8 cellular contexts compared by ENCODE assay signal in genomic region chr9:125241863-125242739, GRCh38. TPM values are rescaled to one million over a fixed set of nuclear protein-coding genes. Genes with fewer than 3 reads are reported as not detected.
DNase-seq lines count a peak whose midpoint lies in the region; ATAC-seq and TF ChIP-seq lines count a peak whose summit lies in the region.

No MANE protein-coding gene starts in this region.

- H3K4me3 ChIP-seq in epithelial cell of proximal tubule (ENCODE audit: low read depth, low read length): peak overlapping the region; percentile 96

- DNase-seq in activated T-cell treated with anti-CD3 and anti-CD28 coated beads, Interleukin-2, amount 50 U/mL, for 4 hours: peak; percentile 16
- no peak for DNase-seq in activated T-cell treated with anti-CD3 and anti-CD28 coated beads, Interleukin-2, amount 50 U/mL, for 1 hour
- DNase-seq in T-helper 22 cell (ENCODE audit: low read depth) (peak; percentile 11), epithelial cell of proximal tubule (ENCODE audit: low read depth) (no peak), GM20000 (ENCODE audit: low spot score) (no peak)
- no peak for DNase-seq in natural killer cell treated with Interleukin-12 subunit alpha and Interleukin-12 subunit beta and Interleukin-15 and Interleukin-18, amount 100 ng/mL, for 72 hours (ENCODE audit: low spot score)

- no peaks in the 10 kb centered on the region for H3K27me3 Mint-ChIP-seq in activated T-cell treated with anti-CD3 and anti-CD28 coated beads, Interleukin-2, amount 50 U/mL, for 4 hours (ENCODE audit: low read depth)
- no peaks in the 10 kb centered on the region for H3K27me3 Mint-ChIP-seq in natural killer cell treated with Interleukin-12 subunit alpha and Interleukin-12 subunit beta and Interleukin-15 and Interleukin-18, amount 100 ng/mL, for 72 hours

- H3K36me3 Mint-ChIP-seq in activated T-cell treated with anti-CD3 and anti-CD28 coated beads, Interleukin-2, amount 50 U/mL, for 4 hours (ENCODE audit: insufficient read depth): peaks cover 36% of the 10 kb centered on the region
- peaks cover 13% of the 10 kb centered on the region for H3K36me3 Mint-ChIP-seq in natural killer cell treated with Interleukin-12 subunit alpha and Interleukin-12 subunit beta and Interleukin-15 and Interleukin-18, amount 100 ng/mL, for 72 hours

- peak; percentile 2 to 3 for ATAC-seq in activated T-cell treated with anti-CD3 and anti-CD28 coated beads, Interleukin-2, amount 50 U/mL, for 4 hours
- ATAC-seq in HG03039 (IDR thresholded peaks at IDR 0.05; ENCODE audit: unreplicated experiment) (peak; percentile 4), GM18873 (IDR thresholded peaks at IDR 0.05; ENCODE audit: low FRiP score, unreplicated experiment) (no peak)
- peak; percentile 0 to 6 for ATAC-seq in natural killer cell treated with Interleukin-12 subunit alpha and Interleukin-12 subunit beta and Interleukin-15 and Interleukin-18, amount 100 ng/mL, for 72 hours

- H3K9me3 Mint-ChIP-seq in activated T-cell treated with anti-CD3 and anti-CD28 coated beads, Interleukin-2, amount 50 U/mL, for 4 hours: no peaks in the 10 kb centered on the region
- no peaks in the 10 kb centered on the region for H3K9me3 Mint-ChIP-seq in natural killer cell treated with Interleukin-12 subunit alpha and Interleukin-12 subunit beta and Interleukin-15 and Interleukin-18, amount 100 ng/mL, for 72 hours

- peak overlapping the region; percentile 94 to 97 for H3K27ac Mint-ChIP-seq in natural killer cell treated with Interleukin-12 subunit alpha and Interleukin-12 subunit beta and Interleukin-15 and Interleukin-18, amount 100 ng/mL, for 72 hours

- peak overlapping the region; percentile 99 for H3K4me3 Mint-ChIP-seq in activated T-cell treated with anti-CD3 and anti-CD28 coated beads, Interleukin-2, amount 50 U/mL, for 4 hours
- H3K4me3 Mint-ChIP-seq in natural killer cell treated with Interleukin-12 subunit alpha and Interleukin-12 subunit beta and Interleukin-15 and Interleukin-18, amount 100 ng/mL, for 72 hours: peak overlapping the region; percentile 96

- H3K4me1 Mint-ChIP-seq in activated T-cell treated with anti-CD3 and anti-CD28 coated beads, Interleukin-2, amount 50 U/mL, for 4 hours (ENCODE audit: low read depth): peaks cover 34% of the 10 kb centered on the region
- H3K4me1 Mint-ChIP-seq in natural killer cell treated with Interleukin-12 subunit alpha and Interleukin-12 subunit beta and Interleukin-15 and Interleukin-18, amount 100 ng/mL, for 72 hours (ENCODE audit: low read depth in 2 of 2): peaks cover 29 to 31% of the 10 kb centered on the region in 2 donors

- TF ChIP-seq CTCF in epithelial cell of proximal tubule (conservative IDR thresholded peaks at IDR 0.05; ENCODE audit: low read depth, low read length): no peak
- TF ChIP-seq CTCF in GM20000 (IDR thresholded peaks at IDR 0.05; ENCODE audit: extremely low read depth, missing control alignments): no peak

RNA-seq across cellular contexts. Expression of gene HSPA5, which starts 1.0 kb away (rescaled TPM):
- 100 to 1,000 TPM; 303 to 366 (median 310) TPM for total RNA-seq in activated T-cell treated with anti-CD3 and anti-CD28 coated beads, Interleukin-2, amount 50 U/mL, for 4 hours
- 210 and 241 TPM in 2 replicates for total RNA-seq in epithelial cell of proximal tubule
- total RNA-seq in natural killer cell treated with Interleukin-12 subunit alpha and Interleukin-12 subunit beta and Interleukin-15 and Interleukin-18, amount 100 ng/mL, for 72 hours: 100 to 1,000 TPM; 319 to 344 TPM

RNA-seq across cellular contexts. Expression of gene GAPVD1, which starts 19.5 kb away (rescaled TPM):
- 10 to 100 TPM; 42.0 to 45.4 (median 45.1) TPM for total RNA-seq in activated T-cell treated with anti-CD3 and anti-CD28 coated beads, Interleukin-2, amount 50 U/mL, for 4 hours
- 18.2 and 20.8 TPM in 2 replicates for total RNA-seq in epithelial cell of proximal tubule
- total RNA-seq in natural killer cell treated with Interleukin-12 subunit alpha and Interleukin-12 subunit beta and Interleukin-15 and Interleukin-18, amount 100 ng/mL, for 72 hours: 10 to 100 TPM; 57.8 to 71.7 TPM

RNA-seq across cellular contexts. Expression of gene RABEPK, which starts 41.8 kb away (rescaled TPM):
- total RNA-seq in activated T-cell treated with anti-CD3 and anti-CD28 coated beads, Interleukin-2, amount 50 U/mL, for 4 hours: 10 to 100 TPM; 44.7 to 63.8 (median 55.4) TPM
- 20.3 and 37.9 TPM in 2 replicates for total RNA-seq in epithelial cell of proximal tubule
- 10 to 100 TPM; 24.1 to 36.7 TPM for total RNA-seq in natural killer cell treated with Interleukin-12 subunit alpha and Interleukin-12 subunit beta and Interleukin-15 and Interleukin-18, amount 100 ng/mL, for 72 hours

RNA-seq across cellular contexts. Expression of gene PPP6C, which starts 52.5 kb away (rescaled TPM):
- 10 to 100 TPM; 50.1 to 52.4 (median 51.4) TPM for total RNA-seq in activated T-cell treated with anti-CD3 and anti-CD28 coated beads, Interleukin-2, amount 50 U/mL, for 4 hours
- total RNA-seq in epithelial cell of proximal tubule: 28.3 and 29.7 TPM in 2 replicates
- total RNA-seq in natural killer cell treated with Interleukin-12 subunit alpha and Interleukin-12 subunit beta and Interleukin-15 and Interleukin-18, amount 100 ng/mL, for 72 hours: 10 to 100 TPM; 47.5 to 50.5 TPM

Comparison
In these comparisons a context has a peak if more than half of its experiments do, and no peak if none do; other contexts are left out.
1. DNase-seq: peak in activated T-cell treated with anti-CD3 and anti-CD28 coated beads, Interleukin-2, amount 50 U/mL, for 4 hours (single experiment) and T-helper 22 cell (single experiment); none in activated T-cell treated with anti-CD3 and anti-CD28 coated beads, Interleukin-2, amount 50 U/mL, for 1 hour (single experiment), epithelial cell of proximal tubule (single experiment), natural killer cell treated with Interleukin-12 subunit alpha and Interleukin-12 subunit beta and Interleukin-15 and Interleukin-18, amount 100 ng/mL, for 72 hours (single experiment) and GM20000 (single experiment).